In genomic region chr4:75834095-75834771, GRCh38 we compare ENCODE assay signal across 25 cellular contexts.
"Had no signal": no experiment of that assay in that cellular context is flagged by ENCODE, and none has a peak within 500 bp of the region (broad histone marks: within the 10 kb centered on the region; RNA-seq: fewer than 3 reads in every experiment).

No MANE protein-coding gene starts in this region.

- H3K4me1 ChIP-seq: ascending aorta, foreskin keratinocyte, prostate gland, suprapubic skin, transverse colon had no signal

- FAIRE-seq: endometrium, islet of Langerhans had no signal

- H3K79me2 ChIP-seq: hepatocyte had no signal

- H3K4me3 ChIP-seq: ascending aorta, coronary artery, hepatocyte, neural progenitor cell, prostate gland, right atrium auricular region, skin epidermis, suprapubic skin, transverse colon had no signal

- DNase-seq: activated CD4-positive, alpha-beta T cell treated with anti-CD3 and anti-CD28 coated beads, Interleukin-2, amount 10 ng/mL, durations not matched to agents 7 days and 5 days; activated CD8-positive, alpha-beta memory T cell treated with anti-CD3 and anti-CD28 coated beads, Interleukin-2, amount 50 U/mL, for 4 hours; activated CD8-positive, alpha-beta T cell treated with anti-CD3 and anti-CD28 coated beads, Interleukin-2, amount 10 ng/mL, durations not matched to agents 7 days and 5 days; activated effector memory CD4-positive, alpha-beta T cell treated with anti-CD3 and anti-CD28 coated beads, Interleukin-2, amount 50 U/mL, for 16 hours; activated naive CD4-positive, alpha-beta T cell treated with anti-CD3 and anti-CD28 coated beads, Interleukin-2, amount 50 U/mL, for 16 hours; activated T-cell treated with anti-CD3 and anti-CD28 coated beads, Interleukin-2, amount 50 U/mL, for 4 hours; erythroblast; foreskin keratinocyte; left cardiac atrium; mesendoderm; naive thymus-derived CD4-positive, alpha-beta T cell; stimulated activated CD4-positive, alpha-beta T cell treated with anti-CD3 and anti-CD28 coated beads, Interleukin-2, amount 100 ng/mL, for 48 hours; stimulated activated naive CD8-positive, alpha-beta T cell treated with anti-CD3 and anti-CD28 coated beads, Interleukin-15, amount 100 ng/mL, for 72 hours; transverse colon had no signal

- H3K27me3 ChIP-seq: ascending aorta, hepatocyte, neural progenitor cell, right atrium auricular region, suprapubic skin, transverse colon had no signal

- ATAC-seq: activated CD4-positive, CD25-positive, alpha-beta regulatory T cell treated with anti-CD3 and anti-CD28 coated beads, Interleukin-2, amount 50 U/mL, for 24 hours; activated CD8-positive, alpha-beta T cell treated with anti-CD3 and anti-CD28 coated beads, Interleukin-2, amount 10 ng/mL, durations not matched to agents 7 days and 5 days; activated T-cell treated with anti-CD3 and anti-CD28 coated beads, Interleukin-2, amount 50 U/mL, for 4 hours; foreskin keratinocyte; left cardiac atrium; naive thymus-derived CD4-positive, alpha-beta T cell; stimulated activated naive CD8-positive, alpha-beta T cell treated with anti-CD3 and anti-CD28 coated beads, Interleukin-15, amount 100 ng/mL, for 72 hours had no signal

- H3K36me3 ChIP-seq: ascending aorta, neural progenitor cell, prostate gland, right atrium auricular region, suprapubic skin, transverse colon had no signal

- H3K9me3 ChIP-seq: ascending aorta, prostate gland, right atrium auricular region, suprapubic skin had no signal

- H3K4me2 ChIP-seq: hepatocyte, neural progenitor cell had no signal

- H3K27ac ChIP-seq: ascending aorta, coronary artery, foreskin keratinocyte, hepatocyte, neural progenitor cell, prostate gland, right atrium auricular region, skin epidermis, suprapubic skin, transverse colon had no signal

- H2AFZ ChIP-seq: hepatocyte, neural progenitor cell had no signal

- H3K9ac ChIP-seq: neural progenitor cell had no signal
